In genomic region chr1:172540635-172541034, GRCh38 we compare ENCODE assay signal across 16 cellular contexts.
"Had no signal": no experiment of that assay in that cellular context is flagged by ENCODE, and none has a peak within 500 bp of the region (broad histone marks: within the 10 kb centered on the region; RNA-seq: fewer than 3 reads in every experiment).

No MANE protein-coding gene starts in this region.

- H3K9me3 ChIP-seq: pancreas, testis, upper lobe of left lung had no signal

- H3K27ac ChIP-seq: testis, upper lobe of left lung had no signal

- FAIRE-seq: pancreas had no signal

- H3K4me3 Mint-ChIP-seq: activated naive CD8-positive, alpha-beta T cell treated with anti-CD3 and anti-CD28 coated beads for 36 hours; activated T-cell treated with anti-CD3 and anti-CD28 coated beads, Interleukin-2, amount 50 U/mL, for 72 hours; memory B cell; stimulated activated memory B cell treated with anti-CD40 and anti-IgM and Interleukin-4, amounts not matched to agents 10 μg/mL and 1 μg/mL and 100 μg/mL, for 72 hours had no signal

- H3K27me3 Mint-ChIP-seq: activated naive CD8-positive, alpha-beta T cell treated with anti-CD3 and anti-CD28 coated beads for 36 hours; memory B cell; naive thymus-derived CD8-positive, alpha-beta T cell; stimulated activated memory B cell treated with anti-CD40 and anti-IgM and Interleukin-4, amounts not matched to agents 10 μg/mL and 1 μg/mL and 100 μg/mL, for 72 hours had no signal

- DNase-seq: activated CD4-positive, alpha-beta T cell treated with anti-CD3 and anti-CD28 coated beads, Interleukin-2, amount 50 U/mL, for 4 hours; activated gamma-delta T cell treated with Interleukin-2 at 50 U/mL for 16 hours; activated naive CD8-positive, alpha-beta T cell treated with anti-CD3 and anti-CD28 coated beads for 36 hours; activated T-cell treated with anti-CD3 and anti-CD28 coated beads, Interleukin-2, amount 50 U/mL, for 72 hours; amygdala; dermis blood vessel endothelial cell; effector memory CD4-positive, alpha-beta T cell; naive thymus-derived CD8-positive, alpha-beta T cell; pancreas; stimulated activated CD4-positive, alpha-beta T cell treated with anti-CD3 and anti-CD28 coated beads, Interleukin-4, amount 100 ng/mL, for 4 hours; T-helper 1 cell; testis; upper lobe of left lung had no signal

- H3K27ac Mint-ChIP-seq: activated naive CD8-positive, alpha-beta T cell treated with anti-CD3 and anti-CD28 coated beads for 36 hours; activated T-cell treated with anti-CD3 and anti-CD28 coated beads, Interleukin-2, amount 50 U/mL, for 72 hours; memory B cell; stimulated activated memory B cell treated with anti-CD40 and anti-IgM and Interleukin-4, amounts not matched to agents 10 μg/mL and 1 μg/mL and 100 μg/mL, for 72 hours had no signal

- H3K36me3 ChIP-seq: pancreas, upper lobe of left lung had no signal

- H3K9me3 Mint-ChIP-seq: activated naive CD8-positive, alpha-beta T cell treated with anti-CD3 and anti-CD28 coated beads for 36 hours; activated T-cell treated with anti-CD3 and anti-CD28 coated beads, Interleukin-2, amount 50 U/mL, for 72 hours; memory B cell; naive thymus-derived CD8-positive, alpha-beta T cell; stimulated activated memory B cell treated with anti-CD40 and anti-IgM and Interleukin-4, amounts not matched to agents 10 μg/mL and 1 μg/mL and 100 μg/mL, for 72 hours had no signal

- H3K27me3 ChIP-seq: pancreas, testis, upper lobe of left lung had no signal

- ATAC-seq: activated T-cell treated with anti-CD3 and anti-CD28 coated beads, Interleukin-2, amount 50 U/mL, for 72 hours; sciatic nerve; stimulated activated memory B cell treated with anti-CD40 and anti-IgM and Interleukin-4, amounts not matched to agents 10 μg/mL and 1 μg/mL and 100 μg/mL, for 72 hours had no signal

- H3K36me3 Mint-ChIP-seq: naive thymus-derived CD8-positive, alpha-beta T cell had no signal

- H3K4me3 ChIP-seq: pancreas, testis, upper lobe of left lung had no signal
